ENCODE assay signal across 22 cellular contexts in genomic region chr22:45677060-45677459, GRCh38. TPM values are rescaled to one million over a fixed set of nuclear protein-coding genes. Genes with fewer than 3 reads are reported as not detected.
DNase-seq lines count a peak whose midpoint lies in the region; ATAC-seq and TF ChIP-seq lines count a peak whose summit lies in the region.
"Had no signal": no experiment of that assay in that cellular context is flagged by ENCODE, and none has a peak within 500 bp of the region (broad histone marks: within the 10 kb centered on the region; RNA-seq: fewer than 3 reads in every experiment).

No MANE protein-coding gene starts in this region.

- ATAC-seq in HG02623 (IDR thresholded peaks at IDR 0.05; ENCODE audit: unreplicated experiment): no peak
- no peak for ATAC-seq in HG03439 (IDR thresholded peaks at IDR 0.05; ENCODE audit: unreplicated experiment)
- ATAC-seq: HCT116 had no signal

- H3K36me3 ChIP-seq in DOHH2 (ENCODE audit: control insufficient read depth, low read length) (peaks cover 42% of the 10 kb centered on the region), SK-N-SH (replicated peaks in 1 of 2; ENCODE audit: control insufficient read depth in 1 of 2, insufficient read depth in 2 of 2, low read length in 1 of 2) (peaks cover 6 to 10% of the 10 kb centered on the region in 2 experiments)

- no peak overlapping the region for H3T11ph ChIP-seq in H9 (ENCODE audit: low read length)

- H2BK20ac ChIP-seq in H9 (ENCODE audit: low read depth, low read length, poor library complexity, severe bottlenecking): no peak overlapping the region

- H3K9me2 ChIP-seq in DOHH2 (replicated peaks; ENCODE audit: control insufficient read depth, low read length): no peaks in the 10 kb centered on the region
- H3K9me2 ChIP-seq in SK-N-SH: no peaks in the 10 kb centered on the region

- H3K36me3 Mint-ChIP-seq in HFFc6 (ENCODE audit: low read depth) (peaks cover 42% of the 10 kb centered on the region), neural crest cell (ENCODE audit: low read depth) (no peaks in the 10 kb centered on the region), H9 (ENCODE audit: insufficient read depth in 1 of 3, low read depth in 3 of 3) (peaks cover 0 to 6% (median 3%) of the 10 kb centered on the region in 3 experiments; a peak in 3 of 7 replicates)

- no peak overlapping the region for H2BK12ac ChIP-seq in H9 (ENCODE audit: insufficient read length, low read depth, low read length)

- H3K27ac Mint-ChIP-seq in HFFc6 (peak overlapping the region; percentile 14), neural crest cell (ENCODE audit: unreplicated experiment) (no peak overlapping the region), H9 (no peak overlapping the region)

- H4K20me1 ChIP-seq in DOHH2 (ENCODE audit: control insufficient read depth, insufficient read depth, low read depth, low read length) (peaks cover 26% of the 10 kb centered on the region), SK-N-SH (ENCODE audit: insufficient read depth) (peaks cover 71% of the 10 kb centered on the region), H9 (ENCODE audit: control insufficient read depth, insufficient read depth, insufficient read length) (no peaks in the 10 kb centered on the region)

- H3K9me3 Mint-ChIP-seq in HFFc6 (no peaks in the 10 kb centered on the region), neural crest cell (no peaks in the 10 kb centered on the region), H9 (no peaks in the 10 kb centered on the region; a peak in 1 of 5 replicates)
- H3K9me3 Mint-ChIP-seq: CD4-positive, alpha-beta memory T cell had no signal

- no peak overlapping the region for H3K14ac ChIP-seq in H9 (ENCODE audit: insufficient read depth, low read length)

- H3K27me3 ChIP-seq in DOHH2 (ENCODE audit: control insufficient read depth, low read length) (no peaks in the 10 kb centered on the region), SK-N-SH (ENCODE audit: insufficient read depth) (no peaks in the 10 kb centered on the region), H9 (ENCODE audit: insufficient read depth, low read length) (no peaks in the 10 kb centered on the region)
- H3K27me3 ChIP-seq: BLaER1 treated with 17β-estradiol and CSF1 and Interleukin-3, amounts not matched to agents 10 nM and 100 nM had no signal

- no peak overlapping the region for H2BK5ac ChIP-seq in H9 (ENCODE audit: insufficient read length, low read length)

- H3K27ac ChIP-seq in DOHH2 (ENCODE audit: low read depth, low read length): no peak overlapping the region
- 0 out of 4 replicates have a peak overlapping the region, but pooled peaks of 1 of the 2 experiments have one; percentile 7 for H3K27ac ChIP-seq in SK-N-SH (ENCODE audit: low read depth in 2 of 2, low read length in 1 of 2)
- H3K27ac ChIP-seq in H9 (ENCODE audit: insufficient read length, low read depth, low read length): no peak overlapping the region
- H3K27ac ChIP-seq: BLaER1 treated with 17β-estradiol and CSF1 and Interleukin-3, amounts not matched to agents 10 nM and 100 nM had no signal

- H3K9ac ChIP-seq in SK-N-SH: no peak overlapping the region
- H3K9ac ChIP-seq in H9 (ENCODE audit: extremely low read depth, insufficient read length, low read length): no peak overlapping the region
- H3K9ac ChIP-seq: BLaER1 treated with 17β-estradiol and CSF1 and Interleukin-3, amounts not matched to agents 10 nM and 100 nM had no signal

- no peak overlapping the region for H2AK5ac ChIP-seq in H9 (ENCODE audit: insufficient read length, low read length)

- H3K27me3 Mint-ChIP-seq in HFFc6 (ENCODE audit: insufficient read depth) (no peaks in the 10 kb centered on the region; the same call in 1 of the 2 replicates), neural crest cell (ENCODE audit: low read depth) (no peaks in the 10 kb centered on the region), H9 (ENCODE audit: low read depth) (no peaks in the 10 kb centered on the region)
- H3K27me3 Mint-ChIP-seq: CD4-positive, alpha-beta memory T cell had no signal

- CTCF ChIA-PET in SK-N-SH (lab: Yijun Ruan, JAX): no interaction called here

- no peaks in the 10 kb centered on the region for H3K9me3 ChIP-seq in DOHH2 (ENCODE audit: control insufficient read depth, insufficient read depth, low read length)
- H3K9me3 ChIP-seq in SK-N-SH: no peaks in the 10 kb centered on the region
- H3K9me3 ChIP-seq in H9 (ENCODE audit: control insufficient read depth, low read depth, low read length): no peaks in the 10 kb centered on the region
- H3K9me3 ChIP-seq: BLaER1 treated with 17β-estradiol and CSF1 and Interleukin-3, amounts not matched to agents 10 nM and 100 nM; Caco-2 had no signal

- TF ChIP-seq RAD21 in SK-N-SH (IDR thresholded peaks at IDR 0.05; ENCODE audit: low read length): no peak

- no peak for TF ChIP-seq EP300 in SK-N-SH (IDR thresholded peaks at IDR 0.05; ENCODE audit: borderline replicate concordance in 1 of 2, low read depth in 1 of 2, low read length in 1 of 2)

- no peak overlapping the region for H3K18ac ChIP-seq in H9 (ENCODE audit: insufficient read length, low read depth, low read length)

- H3K4me1 Mint-ChIP-seq in HFFc6 (ENCODE audit: low read depth): peaks cover 37% of the 10 kb centered on the region
- peaks cover 27% of the 10 kb centered on the region for H3K4me1 Mint-ChIP-seq in neural crest cell
- H3K4me1 Mint-ChIP-seq in H9: peaks cover 17 to 20% of the 10 kb centered on the region in 2 experiments

- H3K4me1 ChIP-seq in DOHH2 (ENCODE audit: control insufficient read depth, low read length) (peaks cover 90% of the 10 kb centered on the region), SK-N-SH (ENCODE audit: control insufficient read depth in 1 of 2, insufficient read depth in 2 of 2, low read depth in 1 of 2, low read length in 1 of 2) (peaks cover 25 to 60% of the 10 kb centered on the region in 2 experiments), H9 (ENCODE audit: insufficient read depth, low read length) (peaks cover 3% of the 10 kb centered on the region; the same call in 1 of the 2 replicates)

- POLR2A ChIA-PET in SK-N-SH (lab: Yijun Ruan, JAX): no interaction called here

- H4K91ac ChIP-seq in H9 (ENCODE audit: insufficient read length, low read depth, low read length): no peak overlapping the region

- H3K4me2 ChIP-seq in DOHH2 (ENCODE audit: low read length) (peak overlapping the region; percentile 12), SK-N-SH (no peak overlapping the region), H9 (ENCODE audit: insufficient read depth, insufficient read length, low read length) (no peak overlapping the region)
- H3K4me2 ChIP-seq: BLaER1 treated with 17β-estradiol and CSF1 and Interleukin-3, amounts not matched to agents 10 nM and 100 nM had no signal

- no peak overlapping the region; the same call in 1 of the 2 replicates for H3K4me3 Mint-ChIP-seq in HFFc6
- peak overlapping the region; percentile 16 for H3K4me3 Mint-ChIP-seq in neural crest cell
- H3K4me3 Mint-ChIP-seq in H9: no peak overlapping the region
- H3K4me3 Mint-ChIP-seq: CD4-positive, alpha-beta memory T cell had no signal

- no peak overlapping the region for H2BK15ac ChIP-seq in H9 (ENCODE audit: low read depth, low read length)

- H3K23ac ChIP-seq in H9 (ENCODE audit: insufficient read length, low read depth, low read length): no peak overlapping the region

- H2BK120ac ChIP-seq in H9 (ENCODE audit: low read depth, low read length, poor library complexity, severe bottlenecking): no peak overlapping the region

- H3K4me3 ChIP-seq in DOHH2 (ENCODE audit: low read length): no peak overlapping the region
- no peak overlapping the region for H3K4me3 ChIP-seq in SK-N-SH (ENCODE audit: low read depth in 2 of 2, low read length in 1 of 2)
- H3K4me3 ChIP-seq: BLaER1 treated with 17β-estradiol and CSF1 and Interleukin-3, amounts not matched to agents 10 nM and 100 nM had no signal

- no peak for TF ChIP-seq CTCF in DOHH2 (IDR thresholded peaks at IDR 0.05; ENCODE audit: low read depth, low read length, poor library complexity, severe bottlenecking)
- no peak for TF ChIP-seq CTCF in HFFc6 (IDR thresholded peaks at IDR 0.05)
- TF ChIP-seq CTCF in SK-N-SH (IDR thresholded peaks at IDR 0.05): no peak
- no peak for TF ChIP-seq CTCF in neural crest cell (conservative IDR thresholded peaks at IDR 0.05)
- no peak for TF ChIP-seq CTCF in H9 (conservative IDR thresholded peaks at IDR 0.05)

- WGBS in SK-N-SH (ENCODE audit: low lambda C conversion rate): 14% methylated on average over 1 of the region's 1 CpG
- no CpG with 5 or more reads among the region's 1 CpG for WGBS in H9 (ENCODE audit: extremely low coverage, insufficient read length, low lambda C conversion rate)

- DNase-seq in HFFc6: no peak
- no peak for DNase-seq in SK-N-SH
- DNase-seq in neural crest cell (ENCODE audit: low read depth, low spot score): no peak
- DNase-seq in H9: no peak
- DNase-seq: ACHN; Caco-2; CD4-positive, alpha-beta memory T cell; DMS 273 treated with DMSO at 0.1 percent for 48 hours; DMS79 treated with DMSO at 0.1 percent for 48 hours; GOT3; KBM-7; MV-4-11; NCI-H1694; NCI-H2081 treated with DMSO at 0.1 percent for 48 hours; NCI-H2171 treated with DMSO at 0.1 percent for 48 hours; NCI-H526; SHP77 had no signal

- H4K5ac ChIP-seq in H9 (ENCODE audit: insufficient read length, low read depth, low read length): no peak overlapping the region

- H3F3A ChIP-seq in DOHH2 (ENCODE audit: control insufficient read depth, insufficient read depth) (peaks cover 22% of the 10 kb centered on the region), SK-N-SH (replicated peaks; ENCODE audit: insufficient read depth) (peaks cover 61% of the 10 kb centered on the region)

- peaks cover 13% of the 10 kb centered on the region for H3K79me1 ChIP-seq in H9 (ENCODE audit: insufficient read depth, low read depth, low read length, poor library complexity, severe bottlenecking)

- peaks cover 5% of the 10 kb centered on the region for H3K23me2 ChIP-seq in H9 (ENCODE audit: insufficient read length, low read depth, low read length, poor library complexity, severe bottlenecking)

- H2AFZ ChIP-seq in SK-N-SH (ENCODE audit: low read depth): no peak overlapping the region
- no peak overlapping the region for H2AFZ ChIP-seq in H9 (ENCODE audit: low read length)

- no peak overlapping the region for H4K8ac ChIP-seq in H9 (replicated peaks; ENCODE audit: insufficient read length, low read depth, low read length)

- H3K79me2 ChIP-seq in DOHH2 (ENCODE audit: control insufficient read depth, low read length) (peaks cover 100% of the 10 kb centered on the region), SK-N-SH (ENCODE audit: insufficient read depth) (peaks cover 99% of the 10 kb centered on the region), H9 (ENCODE audit: insufficient read depth, low read length) (peaks cover 55% of the 10 kb centered on the region; the same call in 1 of the 2 replicates)

- H3K56ac ChIP-seq in H9 (ENCODE audit: insufficient read length, low read depth, low read length): no peak overlapping the region

- no peak overlapping the region for H3K4ac ChIP-seq in H9 (ENCODE audit: low read depth, low read length)

TF ChIP-seq in SK-N-SH, 30 proteins besides CTCF, POLR2A, EP300 and RAD21 (continues in another document):
- 0 out of 2 replicates have a peak, but pooled peaks have one; percentile 12 for TF ChIP-seq NFIC (IDR thresholded peaks at IDR 0.05; ENCODE audit: borderline replicate concordance)

RNA-seq across cellular contexts. Expression of gene ATXN10, which starts 5.4 kb away (rescaled TPM):
- total RNA-seq in HFFc6 (2021; fragmentation: NEBNext Ultra II Directional; extraction: Animal tissue kit (Norgen Biotek cat#: 25700)): 100 to 1,000 TPM; 287 to 426 (median 370) TPM
- 202 and 257 TPM in 2 replicates for polyA plus RNA-seq in SK-N-SH (2012; rRNA removed)
- polyA plus RNA-seq in SK-N-SH (2012; cell fraction: cytosol; rRNA removed): 276 and 300 TPM in 2 replicates
- 68.9 and 142 TPM in 2 replicates for polyA plus RNA-seq in SK-N-SH (2012; cell fraction: nucleus; rRNA removed)
- total RNA-seq in neural crest cell (219 and 232 TPM in 2 replicates), H9 (2021) (210 and 214 TPM in 2 replicates)
